Comparison of ENCODE assay signal across 18 cellular contexts in genomic region chr1:206929509-206929908, GRCh38. TPM values are rescaled to one million over a fixed set of nuclear protein-coding genes. Genes with fewer than 3 reads are reported as not detected.
DNase-seq lines count a peak whose midpoint lies in the region; ATAC-seq and TF ChIP-seq lines count a peak whose summit lies in the region.
"Had no signal": no experiment of that assay in that cellular context is flagged by ENCODE, and none has a peak within 500 bp of the region (broad histone marks: within the 10 kb centered on the region; RNA-seq: fewer than 3 reads in every experiment).

No MANE protein-coding gene starts in this region.

- WGBS in heart left ventricle, 4 donors = 88 to 92% (median 90%) methylated on average over 5 of the region's 5 CpGs

- H3K4me3 Mint-ChIP-seq in CD4-positive, alpha-beta T cell = peak overlapping the region; percentile 54
- H3K4me3 Mint-ChIP-seq in activated B cell treated with CpG ODN at 0.5 μM for 24 hours (peak overlapping the region; percentile 79), memory B cell (peak overlapping the region; percentile 79)
- H3K4me3 Mint-ChIP-seq: neural progenitor cell had no signal

- H3K27me3 ChIP-seq in CD4-positive, alpha-beta T cell (ENCODE audit: control insufficient read depth, insufficient read depth, low read length) = no peaks in the 10 kb centered on the region
- no peaks in the 10 kb centered on the region for H3K27me3 ChIP-seq in heart left ventricle
- H3K27me3 ChIP-seq: brain microvascular endothelial cell, neural progenitor cell had no signal

- no peak for DNase-seq in CD4-positive, alpha-beta T cell
- DNase-seq in GM12865 (ENCODE audit: low read depth) = peak; percentile 71
- no peak for DNase-seq in activated B cell treated with CpG ODN at 0.5 μM for 24 hours
- no peak for DNase-seq in memory B cell (ENCODE audit: low spot score in 2 of 2)
- DNase-seq in NCI-H748 (lab: John Stamatoyannopoulos, UW; ENCODE audit: unreplicated experiment) = no peak
- no peak for DNase-seq in heart left ventricle
- no peak for DNase-seq in NCI-H2107 (lab: John Stamatoyannopoulos, UW)
- DNase-seq: activated CD4-positive, CD25-positive, alpha-beta regulatory T cell treated with anti-CD3 and anti-CD28 coated beads, Interleukin-2, amount 50 U/mL, for 72 hours; brain microvascular endothelial cell; dermis blood vessel endothelial cell; DND-41; NCI-H1048; NCI-H82 had no signal

- POLR2A ChIA-PET in CD4-positive, alpha-beta T cell (lab: Charles Lee) = interaction anchor here (1.0 to 1.1 kb wide), 2 partner anchors 17 to 20 kb away, joined by 3 read pairs; no protein-coding TSS in a partner anchor
- POLR2A ChIA-PET in activated B cell treated with CpG ODN at 0.5 μM for 24 hours (lab: Charles Lee) = interaction anchor here (1.3 to 10.2 kb wide), 5 partner anchors 13 to 244 kb away, joined by 3 to 267 read pairs (median 16); partner anchors contain the start of gene FCMR

- intact Hi-C loops in CD4-positive, alpha-beta T cell (cut with DNase I, micrococcal nuclease) = loop anchor here in 1 of 2 experiments (10.0 kb wide), 1 partner anchor 385 kb away; no protein-coding TSS in a partner anchor
- intact Hi-C loops in activated B cell treated with CpG ODN at 0.5 μM for 24 hours (cut with micrococcal nuclease) = loop anchor here (10.0 kb wide), 5 partner anchors 885 to 1645 kb away; partner anchors contain the start of gene RAB29
- intact Hi-C loops in heart left ventricle (cut with DNase I) = no loop called here

- peaks cover 65% of the 10 kb centered on the region for H3K4me1 Mint-ChIP-seq in CD4-positive, alpha-beta T cell (ENCODE audit: low read depth)
- H3K4me1 Mint-ChIP-seq in activated B cell treated with CpG ODN at 0.5 μM for 24 hours (peaks cover 67% of the 10 kb centered on the region), memory B cell (peaks cover 52% of the 10 kb centered on the region)
- H3K4me1 Mint-ChIP-seq: neural progenitor cell had no signal

- H3K27ac Mint-ChIP-seq in CD4-positive, alpha-beta T cell = peak overlapping the region; percentile 84
- peak overlapping the region; percentile 99 for H3K27ac Mint-ChIP-seq in activated B cell treated with CpG ODN at 0.5 μM for 24 hours
- peak overlapping the region; percentile 97 for H3K27ac Mint-ChIP-seq in memory B cell
- H3K27ac Mint-ChIP-seq: neural progenitor cell had no signal

- H3K27ac ChIP-seq in CD4-positive, alpha-beta T cell (ENCODE audit: low read depth, low read length) = no peak overlapping the region
- no peak overlapping the region for H3K27ac ChIP-seq in heart left ventricle
- H3K27ac ChIP-seq: brain microvascular endothelial cell, C4-2B, neural progenitor cell had no signal

- peaks cover 0 to 25% (median 0%) of the 10 kb centered on the region in 12 donors for H3K4me1 ChIP-seq in heart left ventricle
- H3K4me1 ChIP-seq: neural progenitor cell had no signal

- H3K27me3 Mint-ChIP-seq in CD4-positive, alpha-beta T cell = no peaks in the 10 kb centered on the region
- H3K27me3 Mint-ChIP-seq in activated B cell treated with CpG ODN at 0.5 μM for 24 hours (no peaks in the 10 kb centered on the region), memory B cell (no peaks in the 10 kb centered on the region)

- no peaks in the 10 kb centered on the region for H3K9me3 ChIP-seq in CD4-positive, alpha-beta T cell (ENCODE audit: control insufficient read depth, low read length)
- no peaks in the 10 kb centered on the region for H3K9me3 ChIP-seq in heart left ventricle

- TF ChIP-seq CTCF in CD4-positive, alpha-beta T cell (IDR thresholded peaks at IDR 0.05) = no peak
- TF ChIP-seq CTCF in GM12865 (IDR thresholded peaks at IDR 0.05; ENCODE audit: insufficient read depth, low read depth, low read length, missing control alignments) (peak; percentile 26), activated B cell treated with CpG ODN at 0.5 μM for 24 hours (IDR thresholded peaks at IDR 0.05) (no peak), heart left ventricle (IDR thresholded peaks at IDR 0.05) (no peak)

- no peaks in the 10 kb centered on the region for H3K36me3 Mint-ChIP-seq in CD4-positive, alpha-beta T cell (ENCODE audit: low read depth)
- H3K36me3 Mint-ChIP-seq in activated B cell treated with CpG ODN at 0.5 μM for 24 hours (ENCODE audit: low read depth) (no peaks in the 10 kb centered on the region), memory B cell (no peaks in the 10 kb centered on the region)
- H3K36me3 Mint-ChIP-seq: neural progenitor cell had no signal

- no peaks in the 10 kb centered on the region for H3K9me3 Mint-ChIP-seq in CD4-positive, alpha-beta T cell
- H3K9me3 Mint-ChIP-seq in activated B cell treated with CpG ODN at 0.5 μM for 24 hours (no peaks in the 10 kb centered on the region), memory B cell (no peaks in the 10 kb centered on the region)
- H3K9me3 Mint-ChIP-seq: neural progenitor cell had no signal

- no peaks in the 10 kb centered on the region for H3K36me3 ChIP-seq in heart left ventricle
- H3K36me3 ChIP-seq: brain microvascular endothelial cell, neural progenitor cell had no signal

- CTCF ChIA-PET in CD4-positive, alpha-beta T cell (lab: Charles Lee) = interaction anchor here (0.7 to 2.0 kb wide), 2 partner anchors 17 to 117 kb away, joined by 3 to 5 read pairs; no protein-coding TSS in a partner anchor
- CTCF ChIA-PET in activated B cell treated with CpG ODN at 0.5 μM for 24 hours (lab: Charles Lee) = interaction anchor here (4.9 to 15.7 kb wide), 2 partner anchors 7 to 14 kb away, joined by 64 to 383 read pairs; partner anchors contain the start of gene FCMR

- peak overlapping the region; percentile 63 for H3K4me3 ChIP-seq in GM12865 (ENCODE audit: low read depth, low read length)
- no peak overlapping the region for H3K4me3 ChIP-seq in heart left ventricle
- H3K4me3 ChIP-seq: neural progenitor cell had no signal

- no peak for ATAC-seq in CD4-positive, alpha-beta T cell (ENCODE audit: poor library complexity)
- ATAC-seq in activated B cell treated with CpG ODN at 0.5 μM for 24 hours (ENCODE audit: low read depth) (no peak), memory B cell (ENCODE audit: low read depth) (peak; percentile 12), heart left ventricle (no peak), HG03342 (IDR thresholded peaks at IDR 0.05; ENCODE audit: unreplicated experiment) (no peak)

- no peak for TF ChIP-seq POLR2A in heart left ventricle (IDR thresholded peaks at IDR 0.05)

RNA-seq across cellular contexts. Expression of gene FCMR, which starts 7.8 kb away (rescaled TPM):
- 100 to 1,000 TPM; 171 to 186 TPM for total RNA-seq in CD4-positive, alpha-beta T cell
- total RNA-seq in activated B cell treated with CpG ODN at 0.5 μM for 24 hours (134 and 146 TPM in 2 replicates), heart left ventricle (10 to 100 TPM in 1 of 9 donors, 1 to 10 TPM in 8; 1.3 to 16.3 (median 3.2) TPM)
- polyA plus RNA-seq in heart left ventricle = 1 to 10 TPM in 1 of 2 donors, under 1 TPM in 1; 0.99 to 4.0 TPM

RNA-seq across cellular contexts. Expression of gene PIGR, which starts 16.8 kb away (rescaled TPM):
- not detected for total RNA-seq in CD4-positive, alpha-beta T cell
- 0.49 and 1.00 TPM in 2 replicates for total RNA-seq in activated B cell treated with CpG ODN at 0.5 μM for 24 hours
- under 1 TPM in 2 of 9 donors, not detected in 7; 0.42 to 0.49 TPM for total RNA-seq in heart left ventricle
- under 1 TPM; 0.04 to 0.64 TPM for polyA plus RNA-seq in heart left ventricle
- total RNA-seq: RPMI7951 had no signal

RNA-seq across cellular contexts. Expression of gene IL24, which starts 32.3 kb away (rescaled TPM):
- total RNA-seq in CD4-positive, alpha-beta T cell = not detected
- total RNA-seq in activated B cell treated with CpG ODN at 0.5 μM for 24 hours (not detected in 2 replicates), heart left ventricle (not detected)
- polyA plus RNA-seq in heart left ventricle = 1 to 10 TPM in 1 of 2 donors, not detected in 1; 1.6 TPM
- total RNA-seq: dermis blood vessel endothelial cell, temporal lobe had no signal

RNA-seq across cellular contexts. Expression of gene FCAMR, which starts 40.8 kb away (rescaled TPM):
- total RNA-seq in CD4-positive, alpha-beta T cell = not detected
- total RNA-seq in activated B cell treated with CpG ODN at 0.5 μM for 24 hours (not detected in 2 replicates), heart left ventricle (not detected)
- polyA plus RNA-seq in heart left ventricle = not detected
- total RNA-seq: dermis blood vessel endothelial cell, RPMI7951, temporal lobe had no signal
